5 cellular contexts compared by ENCODE assay signal in the genomic region with DNA sequence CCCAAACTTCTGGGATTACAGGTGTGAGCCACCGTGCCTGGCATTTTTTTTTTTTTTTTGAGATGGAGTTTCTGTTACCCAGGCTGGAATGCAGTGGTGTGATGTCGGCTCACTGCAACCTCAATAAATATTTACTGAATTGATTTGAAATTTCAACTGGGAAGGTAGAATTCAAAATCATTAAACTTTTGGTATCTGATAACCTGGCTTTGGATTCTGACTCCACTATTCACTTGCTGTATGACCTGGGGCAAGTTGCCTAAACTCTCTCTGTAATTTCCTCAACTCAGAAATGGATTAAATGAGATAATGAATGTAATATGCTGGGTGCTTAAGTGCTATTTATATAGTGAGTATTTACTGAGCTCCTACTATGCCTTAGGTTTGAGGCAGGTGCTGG.
"Had no signal": no experiment of that assay in that cellular context is flagged by ENCODE, and none has a peak within 500 bp of the region (broad histone marks: within the 10 kb centered on the region; RNA-seq: fewer than 3 reads in every experiment).

No MANE protein-coding gene starts in this region.

- H3K36me3 ChIP-seq: HAP-1 had no signal

- H3K4me1 ChIP-seq: HAP-1 had no signal

- H3K4me3 ChIP-seq: GM23248, HAP-1 had no signal

- ATAC-seq: HCT116 had no signal

- H3K27ac ChIP-seq: GM23248 had no signal

- H3K9me3 ChIP-seq: HAP-1 had no signal

- DNase-seq: GM23248, GOT3, H7 had no signal
